Comparison of ENCODE assay signal across 12 cellular contexts in genomic region chr13:33649212-33649917, GRCh38.
A peak's percentile ranks its signal among the peaks of the same experiment; 100 is the strongest.
DNase-seq lines count a peak whose midpoint lies in the region; ATAC-seq and TF ChIP-seq lines count a peak whose summit lies in the region.
"Had no signal": no experiment of that assay in that cellular context is flagged by ENCODE, and none has a peak within 500 bp of the region (broad histone marks: within the 10 kb centered on the region; RNA-seq: fewer than 3 reads in every experiment).

No MANE protein-coding gene starts in this region.

- CTCF ChIA-PET in HEK293 (lab: Yijun Ruan, JAX), result no interaction called here

- H4K20me1 ChIP-seq in smooth muscle cell (ENCODE audit: low read depth), result no peaks in the 10 kb centered on the region

- no peak overlapping the region for H2AFZ ChIP-seq in smooth muscle cell (ENCODE audit: low read depth)

- no peak for TF ChIP-seq CTCF in HEK293 (tag by site-specific recombination; IDR thresholded peaks at IDR 0.05)
- no peak for TF ChIP-seq CTCF in fibroblast of mammary gland (conservative IDR thresholded peaks at IDR 0.05; ENCODE audit: control insufficient read depth, insufficient read depth, low read depth, low read length)
- TF ChIP-seq CTCF in smooth muscle cell (IDR thresholded peaks at IDR 0.05; ENCODE audit: borderline replicate concordance, insufficient read depth, poor library complexity, severe bottlenecking), result no peak

- H3K9me3 ChIP-seq in HEK293 (ENCODE audit: control insufficient read depth, insufficient read depth, low read depth, low read length) (no peaks in the 10 kb centered on the region), smooth muscle cell (replicated peaks; ENCODE audit: low read depth) (no peaks in the 10 kb centered on the region)
- H3K9me3 ChIP-seq: heart right ventricle had no signal

- H3K4me3 ChIP-seq in HEK293 (ENCODE audit: low read depth, low read length) (no peak overlapping the region), fibroblast of mammary gland (ENCODE audit: control insufficient read depth, low read depth, low read length) (no peak overlapping the region), smooth muscle cell (no peak overlapping the region)
- H3K4me3 ChIP-seq: heart right ventricle had no signal

- no peak for ATAC-seq in HG02884 (IDR thresholded peaks at IDR 0.05; ENCODE audit: unreplicated experiment)
- ATAC-seq in HG03139 (IDR thresholded peaks at IDR 0.05; ENCODE audit: unreplicated experiment), result no peak
- ATAC-seq: heart right ventricle had no signal

- H3K79me2 ChIP-seq in smooth muscle cell (ENCODE audit: low read depth), result no peaks in the 10 kb centered on the region

- H3K4me2 ChIP-seq in smooth muscle cell, result peak overlapping the region; percentile 4

- H3K9ac ChIP-seq in smooth muscle cell (ENCODE audit: low read depth), result no peak overlapping the region

- H3K36me3 ChIP-seq in HEK293 (ENCODE audit: control insufficient read depth in 2 of 2, insufficient read depth in 1 of 2, low read length in 2 of 2) (no peaks in the 10 kb centered on the region), smooth muscle cell (ENCODE audit: low read depth) (no peaks in the 10 kb centered on the region)

- H3K27ac ChIP-seq in HEK293 (ENCODE audit: extremely low read depth, low read depth, low read length), result no peak overlapping the region
- peak overlapping the region; percentile 2 for H3K27ac ChIP-seq in smooth muscle cell (ENCODE audit: low read depth)
- H3K27ac ChIP-seq: heart right ventricle had no signal

- no peaks in the 10 kb centered on the region for H3F3A ChIP-seq in smooth muscle cell (ENCODE audit: low read depth)

- WGBS in smooth muscle cell (ENCODE audit: low lambda C conversion rate), result 79% methylated on average over 6 of the region's 6 CpGs

- POLR2A ChIA-PET in HEK293 (lab: Yijun Ruan, JAX), result no interaction called here

- H3K4me1 ChIP-seq in HEK293 (ENCODE audit: control insufficient read depth, insufficient read depth, low read length) (0 out of 2 replicates have a peak, but pooled peaks cover 2% of the 10 kb centered on the region), smooth muscle cell (ENCODE audit: low read depth) (peaks cover 4% of the 10 kb centered on the region)

- no peaks in the 10 kb centered on the region for H3K27me3 ChIP-seq in smooth muscle cell (ENCODE audit: low read depth)
- H3K27me3 ChIP-seq: heart right ventricle had no signal

- DNase-seq in NCI-H69 (lab: John Stamatoyannopoulos, UW) (peak; percentile 39), fibroblast of mammary gland (ENCODE audit: low read depth) (peak; percentile 49), smooth muscle cell (lab: John Stamatoyannopoulos, UW; ENCODE audit: unreplicated experiment) (no peak), midbrain (lab: John Stamatoyannopoulos, UW) (no peak)
- DNase-seq: activated CD4-positive, alpha-beta T cell treated with anti-CD3 and anti-CD28 coated beads, Interleukin-2, amount 10 ng/mL, durations not matched to agents 7 days and 5 days; heart right ventricle; NCI-H524; stimulated activated CD8-positive, alpha-beta memory T cell treated with anti-CD3 and anti-CD28 coated beads, Interleukin-4, amount 100 ng/mL, for 48 hours; T1000 had no signal

TF ChIP-seq in HEK293, 187 proteins besides CTCF, POLR2A, EP300 and RAD21:
- TF ChIP-seq ZNF785 (tag by site-specific recombination; IDR thresholded peaks at IDR 0.05), result no peak
- TF ChIP-seq GLIS2 (tag by site-specific recombination; IDR thresholded peaks at IDR 0.05), result no peak
- no peak for TF ChIP-seq TCF7L2 (IDR thresholded peaks at IDR 0.05; ENCODE audit: borderline replicate concordance, low read depth, low read length)
- TF ChIP-seq ZNF701 (tag by site-specific recombination; IDR thresholded peaks at IDR 0.05), result no peak
- TF ChIP-seq ZNF391 (tag by site-specific recombination; IDR thresholded peaks at IDR 0.05; ENCODE audit: borderline replicate concordance, low read depth), result no peak
- TF ChIP-seq ZNF514 (tag by site-specific recombination; IDR thresholded peaks at IDR 0.05), result no peak
- no peak for TF ChIP-seq ZNF677 (tag by site-specific recombination; IDR thresholded peaks at IDR 0.05)
- no peak for TF ChIP-seq ZNF560 (tag by site-specific recombination; IDR thresholded peaks at IDR 0.05; ENCODE audit: borderline replicate concordance)
- peak; percentile 63; the same call in 1 of the 2 replicates for TF ChIP-seq BCL6B (tag by site-specific recombination; IDR thresholded peaks at IDR 0.05)
- no peak for TF ChIP-seq ZIC2 (tag by site-specific recombination; IDR thresholded peaks at IDR 0.05)
- TF ChIP-seq ZNF335 (tag by site-specific recombination; conservative IDR thresholded peaks at IDR 0.05), result peak; percentile 43

Comparison
In these comparisons a context has a peak if more than half of its experiments do, and no peak if none do; other contexts are left out.
1. DNase-seq: peak in NCI-H69 (single experiment) and fibroblast of mammary gland (single experiment); none in smooth muscle cell (single experiment) and midbrain (single experiment).